In genomic region chr22:46770726-46771125, GRCh38 we compare ENCODE assay signal across 11 cellular contexts. TPM values are rescaled to one million over a fixed set of nuclear protein-coding genes. Genes with fewer than 3 reads are reported as not detected.
DNase-seq lines count a peak whose midpoint lies in the region; ATAC-seq and TF ChIP-seq lines count a peak whose summit lies in the region.
"Had no signal": no experiment of that assay in that cellular context is flagged by ENCODE, and none has a peak within 500 bp of the region (broad histone marks: within the 10 kb centered on the region; RNA-seq: fewer than 3 reads in every experiment).

No MANE protein-coding gene starts in this region.

- H3K9me3 ChIP-seq in SU-DHL-6 (ENCODE audit: insufficient read depth, low read length) (no peaks in the 10 kb centered on the region), esophagus muscularis mucosa (no peaks in the 10 kb centered on the region), vagina (no peaks in the 10 kb centered on the region)
- H3K9me3 ChIP-seq: body of pancreas had no signal

- peaks cover 63% of the 10 kb centered on the region for H3K79me2 ChIP-seq in SU-DHL-6 (ENCODE audit: insufficient read depth, low read length)

- whole genome bisulfite sequencing in esophagus muscularis mucosa, result 74% methylated on average over 9 of the region's 9 CpGs

- H3K27me3 ChIP-seq in SU-DHL-6 (ENCODE audit: low read length), result no peaks in the 10 kb centered on the region
- no peaks in the 10 kb centered on the region for H3K27me3 ChIP-seq in esophagus muscularis mucosa
- H3K27me3 ChIP-seq in vagina, result no peaks in the 10 kb centered on the region
- H3K27me3 ChIP-seq: body of pancreas had no signal

- peaks cover 71% of the 10 kb centered on the region for H3F3A ChIP-seq in SU-DHL-6 (ENCODE audit: insufficient read depth)

- H3K27ac ChIP-seq in SU-DHL-6 (ENCODE audit: low read depth, low read length), result peak overlapping the region; percentile 97
- peak overlapping the region; percentile 21 to 63 (median 56) for H3K27ac ChIP-seq in esophagus muscularis mucosa (replicated peaks in 1 of 4)
- no peak overlapping the region for H3K27ac ChIP-seq in vagina

- POLR2A ChIA-PET in GM10248 (lab: Yijun Ruan, JAX), result interaction anchor here (0.9 kb wide), 1 partner anchor 8 kb away, joined by 5 read pairs; the partner anchor contains the start of gene TBC1D22A

- CTCF ChIA-PET in GM10248 (lab: Yijun Ruan, JAX), result interaction anchor here (0.8 to 10.2 kb wide), 4 partner anchors 10 to 33 kb away, joined by 3 to 121 read pairs (median 4); partner anchors contain the start of gene TBC1D22A

- H3K4me1 ChIP-seq in esophagus muscularis mucosa (peaks cover 67 to 80% (median 72%) of the 10 kb centered on the region in 4 donors), vagina (peaks cover 42% of the 10 kb centered on the region)

- no peaks in the 10 kb centered on the region for H3K9me2 ChIP-seq in SU-DHL-6 (replicated peaks; ENCODE audit: insufficient read depth, low read length)

- no peak for TF ChIP-seq EP300 in esophagus muscularis mucosa (IDR thresholded peaks at IDR 0.05)

- TF ChIP-seq POLR2A in esophagus muscularis mucosa (IDR thresholded peaks at IDR 0.05; ENCODE audit: low read depth) (no peak), vagina (IDR thresholded peaks at IDR 0.05) (no peak)

- intact Hi-C loops in esophagus muscularis mucosa (cut with DNase I) (no loop called here), sciatic nerve (cut with DNase I) (no loop called here), vagina (cut with DNase I) (no loop called here)

- peak overlapping the region; percentile 68 for H3K9ac ChIP-seq in SU-DHL-6 (ENCODE audit: low read length)

- peak overlapping the region; percentile 73 for H3K4me2 ChIP-seq in SU-DHL-6 (ENCODE audit: low read depth, low read length, poor library complexity, severe bottlenecking)

- H3K36me3 ChIP-seq in SU-DHL-6 (ENCODE audit: low read length) (no peaks in the 10 kb centered on the region), esophagus muscularis mucosa (no peaks in the 10 kb centered on the region), vagina (no peaks in the 10 kb centered on the region)

- DNase-seq in GM10248 (ENCODE audit: extremely low spot score) (peak; percentile 59), esophagus muscularis mucosa (ENCODE audit: extremely low spot score) (no peak), sciatic nerve (ENCODE audit: low spot score) (no peak), NCI-H2227 treated with DMSO at 0.1 percent for 48 hours (lab: John Stamatoyannopoulos, UW) (no peak), cerebellum (ENCODE audit: low spot score) (no peak), vagina (ENCODE audit: extremely low spot score in 2 of 2) (no peak)
- no peak for DNase-seq in activated CD4-positive, CD25-positive, alpha-beta regulatory T cell (lab: John Stamatoyannopoulos, UW)
- DNase-seq: retina, T1000 had no signal

- TF ChIP-seq CTCF in GM10248 (IDR thresholded peaks at IDR 0.05; ENCODE audit: control extremely low read depth, extremely low read depth, low read depth, missing control alignments) (no peak), SU-DHL-6 (IDR thresholded peaks at IDR 0.05; ENCODE audit: insufficient read depth, low read length, poor library complexity, severe bottlenecking) (no peak), esophagus muscularis mucosa (IDR thresholded peaks at IDR 0.05) (no peak), vagina (IDR thresholded peaks at IDR 0.05) (no peak)

- peak overlapping the region; percentile 44 for H3K4me3 ChIP-seq in SU-DHL-6 (ENCODE audit: insufficient read depth, low read length, poor library complexity, severe bottlenecking)
- no peak overlapping the region for H3K4me3 ChIP-seq in esophagus muscularis mucosa
- no peak overlapping the region for H3K4me3 ChIP-seq in vagina
- H3K4me3 ChIP-seq: body of pancreas had no signal

- H2AFZ ChIP-seq in SU-DHL-6 (ENCODE audit: low read depth, low read length, severe bottlenecking), result no peak overlapping the region

- no peaks in the 10 kb centered on the region for H4K20me1 ChIP-seq in SU-DHL-6 (ENCODE audit: low read depth, low read length)

- peak; percentile 41 for ATAC-seq in sciatic nerve
- ATAC-seq: body of pancreas had no signal

RNA-seq across cellular contexts. Expression of gene TBC1D22A, which starts 8.3 kb away (rescaled TPM):
- total RNA-seq in esophagus muscularis mucosa, result 10 to 100 TPM; 15.2 to 20.7 (median 18.8) TPM
- total RNA-seq in sciatic nerve, result 36.3 TPM
- total RNA-seq in cerebellum, result 8.2 TPM
- total RNA-seq in vagina, result 38.3 TPM

RNA-seq across cellular contexts. Expression of gene CERK, which starts 32.7 kb away (rescaled TPM):
- 10 to 100 TPM; 37.3 to 51.1 (median 48.0) TPM for total RNA-seq in esophagus muscularis mucosa
- 27.3 TPM for total RNA-seq in sciatic nerve
- total RNA-seq in cerebellum, result 49.4 TPM
- total RNA-seq in vagina, result 37.3 TPM
